Comparison of ENCODE assay signal across 27 cellular contexts in genomic region chr3:96491023-96491422, GRCh38.
"Had no signal": no experiment of that assay in that cellular context is flagged by ENCODE, and none has a peak within 500 bp of the region (broad histone marks: within the 10 kb centered on the region; RNA-seq: fewer than 3 reads in every experiment).

No MANE protein-coding gene starts in this region.

- H3K27ac ChIP-seq: coronary artery, dorsolateral prefrontal cortex, epithelial cell of prostate, esophagus squamous epithelium, gastrocnemius medialis, heart right ventricle, left lung, lower lobe of right lung had no signal

- FAIRE-seq: colon, endothelial cell of umbilical vein, islet of Langerhans, keratinocyte had no signal

- ATAC-seq: esophagus mucosa; gastrocnemius medialis; heart right ventricle; left cardiac atrium; left lung; left ventricle myocardium superior; lower lobe of right lung; mucosa of descending colon; naive thymus-derived CD4-positive, alpha-beta T cell had no signal

- H3K9me3 ChIP-seq: gastrocnemius medialis, lower lobe of right lung had no signal

- H3K4me3 ChIP-seq: coronary artery, dorsolateral prefrontal cortex, esophagus squamous epithelium, gastrocnemius medialis, heart right ventricle, left lung, lower lobe of right lung, mucosa of descending colon had no signal

- DNase-seq: dermis blood vessel endothelial cell; dorsolateral prefrontal cortex; effector CD4-positive, alpha-beta T cell; effector memory CD4-positive, alpha-beta T cell; erythroblast; esophagus squamous epithelium; foreskin fibroblast; foreskin melanocyte; gastrocnemius medialis; glutamatergic neuron; head of caudate nucleus; heart right ventricle; hippocampal formation; left cardiac atrium; left lung; left ventricle myocardium superior; lower lobe of right lung; mesenchymal stem cell; mucosa of descending colon; naive thymus-derived CD4-positive, alpha-beta T cell had no signal

- H3K27me3 ChIP-seq: dorsolateral prefrontal cortex, esophagus squamous epithelium, gastrocnemius medialis, heart right ventricle, left lung had no signal

- H3K36me3 ChIP-seq: esophagus squamous epithelium, gastrocnemius medialis, heart right ventricle, left lung, lower lobe of right lung had no signal

- H3K4me1 ChIP-seq: esophagus squamous epithelium, gastrocnemius medialis, heart right ventricle, left lung, lower lobe of right lung had no signal
